ENCODE assay signal across 10 cellular contexts in the genomic region with DNA sequence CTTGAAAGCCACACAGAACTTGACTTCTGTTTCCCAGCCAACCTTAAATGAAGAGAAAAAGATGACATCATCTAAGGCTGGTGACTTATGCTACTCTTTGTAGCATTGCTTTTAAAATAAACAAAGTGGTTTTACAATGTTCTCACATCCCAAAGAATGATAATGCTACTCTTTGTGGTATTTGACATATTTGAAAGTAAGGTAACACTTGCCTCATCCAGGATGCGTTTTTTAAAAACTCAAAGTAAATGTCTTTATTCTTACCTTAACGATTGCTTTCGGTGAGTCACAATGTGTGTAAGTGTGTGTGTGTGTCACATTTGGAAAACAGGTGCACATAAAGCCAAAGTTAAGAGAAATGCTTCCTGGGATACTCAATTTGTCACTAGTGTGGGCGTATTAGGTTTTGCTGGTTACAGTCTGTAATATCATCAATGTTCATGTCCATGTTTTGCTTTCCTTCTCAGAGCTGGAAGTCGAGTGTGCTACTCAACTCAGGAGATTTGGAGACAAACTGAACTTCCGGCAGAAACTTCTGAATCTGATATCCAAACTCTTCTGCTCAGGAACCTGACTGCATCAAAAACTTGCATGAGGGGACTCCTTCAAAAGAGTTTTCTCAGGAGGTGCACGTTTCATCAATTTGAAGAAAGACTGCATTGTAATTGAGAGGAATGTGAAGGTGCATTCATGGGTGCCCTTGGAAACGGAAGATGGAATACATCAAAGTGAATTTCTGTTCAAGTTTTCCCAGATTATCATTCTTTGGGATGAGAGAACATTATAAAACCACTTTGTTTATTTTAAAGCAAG. TPM values are rescaled to one million over a fixed set of nuclear protein-coding genes. Genes with fewer than 3 reads are reported as not detected.
DNase-seq lines count a peak whose midpoint lies in the region; ATAC-seq and TF ChIP-seq lines count a peak whose summit lies in the region.
"Had no signal": no experiment of that assay in that cellular context is flagged by ENCODE, and none has a peak within 500 bp of the region (broad histone marks: within the 10 kb centered on the region; RNA-seq: fewer than 3 reads in every experiment).

No MANE protein-coding gene starts in this region.

- H3K4me1 ChIP-seq in breast epithelium (no peaks in the 10 kb centered on the region), vagina (peaks cover 28% of the 10 kb centered on the region)

- no peak overlapping the region for H3K4me3 ChIP-seq in breast epithelium
- H3K4me3 ChIP-seq in vagina: no peak overlapping the region
- H3K4me3 ChIP-seq: left ventricle myocardium inferior had no signal

- BruUV-seq in MCF 10A (replicated peaks; lab: Mats Ljungman, UMichigan): no TSS peak

- intact Hi-C loops in MCF 10A (cut with micrococcal nuclease): loop anchor here (5.0 kb wide), 2 partner anchors 50 to 85 kb away; no protein-coding TSS in a partner anchor
- intact Hi-C loops in breast epithelium (cut with DNase I; ENCODE audit: low total_unique reads): no loop called here
- intact Hi-C loops in vagina (cut with DNase I): no loop called here

- CTCF ChIA-PET in MCF 10A (lab: Yijun Ruan, JAX): interaction anchor here (0.6 to 3.3 kb wide), 4 partner anchors 34 to 118 kb away, joined by 3 to 21 read pairs (median 4); no protein-coding TSS in a partner anchor

- H3K27me3 ChIP-seq in breast epithelium: no peaks in the 10 kb centered on the region
- H3K27me3 ChIP-seq in vagina: peaks cover 5% of the 10 kb centered on the region

- H3K9me3 ChIP-seq in breast epithelium: no peaks in the 10 kb centered on the region
- no peaks in the 10 kb centered on the region for H3K9me3 ChIP-seq in vagina
- H3K9me3 ChIP-seq: left ventricle myocardium inferior had no signal

- H3K27ac ChIP-seq in breast epithelium (no peak overlapping the region), vagina (no peak overlapping the region)
- H3K27ac ChIP-seq: left ventricle myocardium inferior had no signal

- peaks cover 23% of the 10 kb centered on the region for H3K4me1 Mint-ChIP-seq in MCF 10A (ENCODE audit: insufficient read depth, unreplicated experiment)
- H3K4me1 Mint-ChIP-seq in stimulated activated naive CD8-positive, alpha-beta T cell treated with anti-CD3 and anti-CD28 coated beads, Interleukin-15, amount 100 ng/mL, for 72 hours: peaks cover 61% of the 10 kb centered on the region

- TF ChIP-seq POLR2A in breast epithelium (IDR thresholded peaks at IDR 0.05): no peak
- no peak for TF ChIP-seq POLR2A in vagina (IDR thresholded peaks at IDR 0.05)

- H3K36me3 ChIP-seq in breast epithelium: no peaks in the 10 kb centered on the region
- no peaks in the 10 kb centered on the region for H3K36me3 ChIP-seq in vagina
- H3K36me3 ChIP-seq: left ventricle myocardium inferior had no signal

- peak; percentile 42 for ATAC-seq in stimulated activated naive CD8-positive, alpha-beta T cell treated with anti-CD3 and anti-CD28 coated beads, Interleukin-15, amount 100 ng/mL, for 72 hours
- no peak for ATAC-seq in GM21737 (IDR thresholded peaks at IDR 0.05; ENCODE audit: unreplicated experiment)

- H3K27ac Mint-ChIP-seq in MCF 10A (ENCODE audit: low read depth, unreplicated experiment): peak overlapping the region; percentile 99
- H3K27ac Mint-ChIP-seq in stimulated activated naive CD8-positive, alpha-beta T cell treated with anti-CD3 and anti-CD28 coated beads, Interleukin-15, amount 100 ng/mL, for 72 hours: peak overlapping the region; percentile 94 to 100

- no peak for DNase-seq in MCF 10A (ENCODE audit: unreplicated experiment)
- no peak for DNase-seq in breast epithelium (ENCODE audit: low spot score in 2 of 2)
- peak; percentile 68 for DNase-seq in RPMI7951 (ENCODE audit: low read depth)
- peak; percentile 55 for DNase-seq in fibroblast of gingiva (ENCODE audit: low read depth)
- DNase-seq in stimulated activated naive CD8-positive, alpha-beta T cell treated with anti-CD3 and anti-CD28 coated beads, Interleukin-15, amount 100 ng/mL, for 72 hours: no peak
- DNase-seq in vagina (ENCODE audit: extremely low spot score in 2 of 2): no peak
- no peak for DNase-seq in 8988T
- DNase-seq: left ventricle myocardium inferior, WERI-Rb-1 had no signal

- no peak for TF ChIP-seq CTCF in MCF 10A (IDR thresholded peaks at IDR 0.05; ENCODE audit: unreplicated experiment)
- no peak for TF ChIP-seq CTCF in breast epithelium (IDR thresholded peaks at IDR 0.05)
- no peak for TF ChIP-seq CTCF in vagina (IDR thresholded peaks at IDR 0.05)

- H3K4me3 Mint-ChIP-seq in MCF 10A (ENCODE audit: unreplicated experiment): peak overlapping the region; percentile 96
- H3K4me3 Mint-ChIP-seq in stimulated activated naive CD8-positive, alpha-beta T cell treated with anti-CD3 and anti-CD28 coated beads, Interleukin-15, amount 100 ng/mL, for 72 hours: peak overlapping the region; percentile 67 to 96

- H3K9me3 Mint-ChIP-seq in MCF 10A (ENCODE audit: unreplicated experiment): no peaks in the 10 kb centered on the region
- no peaks in the 10 kb centered on the region for H3K9me3 Mint-ChIP-seq in stimulated activated naive CD8-positive, alpha-beta T cell treated with anti-CD3 and anti-CD28 coated beads, Interleukin-15, amount 100 ng/mL, for 72 hours

- peaks cover 10% of the 10 kb centered on the region for H3K36me3 Mint-ChIP-seq in MCF 10A (ENCODE audit: insufficient read depth, unreplicated experiment)

- POLR2A ChIA-PET in MCF 10A (lab: Yijun Ruan, JAX): interaction anchor here (0.5 to 5.7 kb wide), 10 partner anchors 9 to 83 kb away, joined by 3 to 69 read pairs (median 12); no protein-coding TSS in a partner anchor

- no peaks in the 10 kb centered on the region for H3K27me3 Mint-ChIP-seq in MCF 10A (ENCODE audit: insufficient read depth, unreplicated experiment)
- H3K27me3 Mint-ChIP-seq in stimulated activated naive CD8-positive, alpha-beta T cell treated with anti-CD3 and anti-CD28 coated beads, Interleukin-15, amount 100 ng/mL, for 72 hours: no peaks in the 10 kb centered on the region

RNA-seq across cellular contexts. Expression of a gene that starts 2.6 kb away (rescaled TPM):
- total RNA-seq in MCF 10A (2022) (21.7 and 28.0 TPM in 2 replicates), breast epithelium (1 to 10 TPM; 1.1 to 7.5 (median 5.3) TPM), vagina (7.4 TPM)
- 43.7 and 50.3 TPM in 2 replicates for total RNA-seq in RPMI7951 (2014; rRNA removed; shearing (Covaris generic))

Comparison
In these comparisons a context has a peak if more than half of its experiments do, and no peak if none do; other contexts are left out.
1. DNase-seq: peak in RPMI7951 (single experiment) and fibroblast of gingiva (single experiment); none in MCF 10A (single experiment), breast epithelium (0 of 2), stimulated activated naive CD8-positive, alpha-beta T cell treated with anti-CD3 and anti-CD28 coated beads, Interleukin-15, amount 100 ng/mL, for 72 hours (0 of 2), vagina (0 of 2) and 8988T (single experiment).